ENCODE assay signal across 10 cellular contexts in genomic region chr10:63627881-63628296, GRCh38.
DNase-seq lines count a peak whose midpoint lies in the region; ATAC-seq, FAIRE-seq and TF ChIP-seq lines count a peak whose summit lies in the region.
"Had no signal": no experiment of that assay in that cellular context is flagged by ENCODE, and none has a peak within 500 bp of the region (broad histone marks: within the 10 kb centered on the region; RNA-seq: fewer than 3 reads in every experiment).

No MANE protein-coding gene starts in this region.

- H2AFZ ChIP-seq in GM12878 (ENCODE audit: control insufficient read depth, low read depth, low read length): peak overlapping the region; percentile 35

- peak overlapping the region; percentile 42 for H3K4me3 Mint-ChIP-seq in CD4-positive, alpha-beta T cell
- peak overlapping the region; percentile 93 for H3K4me3 Mint-ChIP-seq in nephron progenitor cell
- H3K4me3 Mint-ChIP-seq in T-helper 2 cell treated with Interferon-gamma antibody and Interleukin-4, amounts not matched to agents 5 μg/mL and 100 μg/mL, for 36 hours: no peak overlapping the region

- CTCF ChIA-PET in CD4-positive, alpha-beta T cell (lab: Charles Lee): interaction anchor here (0.5 to 4.5 kb wide), 6 partner anchors 92 to 483 kb away, joined by 3 to 41 read pairs (median 13); no protein-coding TSS in a partner anchor
- CTCF ChIA-PET in GM12878 (lab: Yijun Ruan, JAX): interaction anchor here (0.7 to 9.3 kb wide), 25 partner anchors 8 to 470 kb away, joined by 3 to 188 read pairs (median 4); no protein-coding TSS in a partner anchor

- H3K9me3 ChIP-seq in CD4-positive, alpha-beta T cell (ENCODE audit: control insufficient read depth, low read length): no peaks in the 10 kb centered on the region
- no peaks in the 10 kb centered on the region for H3K9me3 ChIP-seq in HUES6 (ENCODE audit: control insufficient read depth, insufficient read depth, low read depth, low read length)
- H3K9me3 ChIP-seq in GM12878 (replicated peaks; ENCODE audit: control insufficient read depth, insufficient read depth, low read length): no peaks in the 10 kb centered on the region

- no peaks in the 10 kb centered on the region for H4K20me1 ChIP-seq in GM12878 (ENCODE audit: control insufficient read depth, insufficient read depth)

- H3K79me2 ChIP-seq in GM12878 (ENCODE audit: control insufficient read depth, insufficient read depth, low read length): no peaks in the 10 kb centered on the region

- no peak for TF ChIP-seq EP300 in GM12878 (IDR thresholded peaks at IDR 0.05; ENCODE audit: borderline replicate concordance in 1 of 2, control insufficient read depth in 1 of 2, low read depth in 2 of 2, low read length in 2 of 2)

- intact Hi-C loops in CD4-positive, alpha-beta T cell (cut with DNase I, micrococcal nuclease): loop anchor here (2.0 to 10.0 kb wide), 5 partner anchors 106 to 359 kb away; partner anchors contain the start of genes REEP3 (in 2 of the 2) and JMJD1C (in 1 of the 2)
- intact Hi-C loops in GM12878 (cut with micrococcal nuclease; ENCODE audit: unreplicated experiment): loop anchor here (2.0 kb wide), 7 partner anchors 93 to 453 kb away; partner anchors contain the start of genes JMJD1C and REEP3

- H3K4me1 Mint-ChIP-seq in CD4-positive, alpha-beta T cell (ENCODE audit: low read depth): peaks cover 23% of the 10 kb centered on the region
- peaks cover 69% of the 10 kb centered on the region for H3K4me1 Mint-ChIP-seq in nephron progenitor cell
- H3K4me1 Mint-ChIP-seq in T-helper 2 cell treated with Interferon-gamma antibody and Interleukin-4, amounts not matched to agents 5 μg/mL and 100 μg/mL, for 36 hours (ENCODE audit: low read depth): peaks cover 31% of the 10 kb centered on the region

- H3K9ac ChIP-seq in HUES6 (ENCODE audit: low read length): no peak overlapping the region
- no peak overlapping the region for H3K9ac ChIP-seq in GM12878 (ENCODE audit: control insufficient read depth, insufficient read depth, low read length)

- TF ChIP-seq CTCF in CD4-positive, alpha-beta T cell (IDR thresholded peaks at IDR 0.05): no peak
- TF ChIP-seq CTCF in GM12878 (IDR thresholded peaks at IDR 0.05 in 2 of 3, conservative IDR thresholded peaks at IDR 0.05 in 1 of 3; ENCODE audit: control insufficient read depth in 2 of 3, extremely low read depth in 1 of 3, insufficient read depth in 1 of 3, low read depth in 3 of 3, low read length in 3 of 3) (no peak), nephron progenitor cell (IDR thresholded peaks at IDR 0.05) (no peak)

- peak overlapping the region; percentile 85 for H3K4me2 ChIP-seq in GM12878 (ENCODE audit: control insufficient read depth, insufficient read depth)

- H3K27me3 Mint-ChIP-seq in CD4-positive, alpha-beta T cell: no peaks in the 10 kb centered on the region
- peaks cover 4% of the 10 kb centered on the region for H3K27me3 Mint-ChIP-seq in nephron progenitor cell (ENCODE audit: low read depth, poor library complexity)
- H3K27me3 Mint-ChIP-seq in T-helper 2 cell treated with Interferon-gamma antibody and Interleukin-4, amounts not matched to agents 5 μg/mL and 100 μg/mL, for 36 hours (ENCODE audit: low read depth): peaks cover 11% of the 10 kb centered on the region
- H3K27me3 Mint-ChIP-seq: activated T-cell treated with anti-CD3 and anti-CD28 coated beads, Interleukin-2, amount 50 U/mL, for 24 hours; memory B cell had no signal

- H3K9me3 Mint-ChIP-seq in CD4-positive, alpha-beta T cell: no peaks in the 10 kb centered on the region
- H3K9me3 Mint-ChIP-seq in nephron progenitor cell: no peaks in the 10 kb centered on the region
- H3K9me3 Mint-ChIP-seq in T-helper 2 cell treated with Interferon-gamma antibody and Interleukin-4, amounts not matched to agents 5 μg/mL and 100 μg/mL, for 36 hours: no peaks in the 10 kb centered on the region
- H3K9me3 Mint-ChIP-seq: activated T-cell treated with anti-CD3 and anti-CD28 coated beads, Interleukin-2, amount 50 U/mL, for 24 hours; memory B cell had no signal

- in situ Hi-C loops in GM12878 (cut with MboI): no loop called here

- H3K27ac ChIP-seq in CD4-positive, alpha-beta T cell (ENCODE audit: low read depth, low read length): no peak overlapping the region
- peak overlapping the region; percentile 100; the same call in 1 of the 2 replicates for H3K27ac ChIP-seq in HUES6 (ENCODE audit: low read depth, low read length)
- peak overlapping the region; percentile 89 for H3K27ac ChIP-seq in GM12878 (ENCODE audit: control insufficient read depth, insufficient read depth)

- H3K27ac Mint-ChIP-seq in CD4-positive, alpha-beta T cell: peak overlapping the region; percentile 25
- peak overlapping the region; percentile 100 for H3K27ac Mint-ChIP-seq in nephron progenitor cell
- H3K27ac Mint-ChIP-seq in T-helper 2 cell treated with Interferon-gamma antibody and Interleukin-4, amounts not matched to agents 5 μg/mL and 100 μg/mL, for 36 hours: no peak overlapping the region
- H3K27ac Mint-ChIP-seq: activated T-cell treated with anti-CD3 and anti-CD28 coated beads, Interleukin-2, amount 50 U/mL, for 24 hours had no signal

- RAD21 ChIA-PET in GM12878 (lab: Charles Lee; ENCODE audit: unreplicated experiment): interaction anchor here (0.8 to 6.0 kb wide), 30 partner anchors 9 to 623 kb away, joined by 3 to 96 read pairs (median 5); partner anchors contain the start of genes NRBF2 and REEP3

- WGBS in GM12878 (ENCODE audit: insufficient coverage, insufficient replicate concordance, low lambda C conversion rate, missing lambda C conversion rate): 48% methylated on average over 2 of the region's 2 CpGs

- no peak for ATAC-seq in CD4-positive, alpha-beta T cell (ENCODE audit: poor library complexity)
- ATAC-seq in GM12878: no peak

- peaks cover 38% of the 10 kb centered on the region for H3K4me1 ChIP-seq in HUES6 (ENCODE audit: control insufficient read depth, insufficient read depth, low read length)
- peaks cover 9% of the 10 kb centered on the region; the same call in 1 of the 2 replicates for H3K4me1 ChIP-seq in GM12878 (ENCODE audit: control insufficient read depth, insufficient read depth, low read length)

- H3K27me3 ChIP-seq in CD4-positive, alpha-beta T cell (ENCODE audit: control insufficient read depth, insufficient read depth, low read length): no peaks in the 10 kb centered on the region
- H3K27me3 ChIP-seq in HUES6 (ENCODE audit: control insufficient read depth, insufficient read depth, low read length) (no peaks in the 10 kb centered on the region), GM12878 (replicated peaks in 1 of 2; ENCODE audit: control insufficient read depth in 2 of 2, insufficient read depth in 2 of 2, low read length in 1 of 2) (no peaks in the 10 kb centered on the region)

- FAIRE-seq in GM12878 (lab: Jason Lieb, UNC): no peak

- no peaks in the 10 kb centered on the region for H3K36me3 Mint-ChIP-seq in CD4-positive, alpha-beta T cell (ENCODE audit: low read depth)
- H3K36me3 Mint-ChIP-seq in nephron progenitor cell (ENCODE audit: low read depth): peaks cover 5% of the 10 kb centered on the region
- no peaks in the 10 kb centered on the region for H3K36me3 Mint-ChIP-seq in T-helper 2 cell treated with Interferon-gamma antibody and Interleukin-4, amounts not matched to agents 5 μg/mL and 100 μg/mL, for 36 hours (ENCODE audit: low read depth)
- H3K36me3 Mint-ChIP-seq: memory B cell had no signal

- no peak for DNase-seq in CD4-positive, alpha-beta T cell
- DNase-seq in GM12878 (ENCODE audit: low read depth, low spot score) (no peak), nephron progenitor cell (no peak), NCI-H524 treated with DMSO at 0.1 percent for 48 hours (lab: John Stamatoyannopoulos, UW) (no peak), cortex of kidney (lab: John Stamatoyannopoulos, UW) (no peak), HCEC 1CT (no peak)
- no peak for DNase-seq in T-helper 2 cell treated with Interferon-gamma antibody and Interleukin-4, amounts not matched to agents 5 μg/mL and 100 μg/mL, for 36 hours (ENCODE audit: low spot score)
- DNase-seq: activated T-cell treated with anti-CD3 and anti-CD28 coated beads, Interleukin-2, amount 50 U/mL, for 24 hours had no signal

- TF ChIP-seq POLR2A in GM12878 (IDR thresholded peaks at IDR 0.05; ENCODE audit: low read depth, low read length): no peak

- no peak for TF ChIP-seq RAD21 in GM12878 (IDR thresholded peaks at IDR 0.05; ENCODE audit: insufficient read depth, low read depth, low read length)

- SMC1A ChIA-PET in GM12878 (lab: Charles Lee; ENCODE audit: uncharacterized antibody, unreplicated experiment): interaction anchor here (0.6 to 6.4 kb wide), 45 partner anchors 9 to 1100 kb away, joined by 3 to 107 read pairs (median 4); partner anchors contain the start of genes JMJD1C and NRBF2

- H3K4me3 ChIP-seq in HUES6 (ENCODE audit: low read depth, low read length) (no peak overlapping the region), GM12878 (peak overlapping the region; percentile 87; the same call in 1 of the 2 replicates)

- POLR2A ChIA-PET in CD4-positive, alpha-beta T cell (lab: Charles Lee): interaction anchor here (0.8 to 4.3 kb wide), 8 partner anchors 106 to 461 kb away, joined by 3 to 52 read pairs (median 14); partner anchors contain the start of gene REEP3
- POLR2A ChIA-PET in GM12878 (lab: Charles Lee): interaction anchor here (0.6 to 2.2 kb wide), 9 partner anchors 80 to 537 kb away, joined by 3 to 8 read pairs (median 4); no protein-coding TSS in a partner anchor

- H3K36me3 ChIP-seq in HUES6 (ENCODE audit: control insufficient read depth, insufficient read depth, low read length) (no peaks in the 10 kb centered on the region), GM12878 (ENCODE audit: control insufficient read depth in 2 of 2, insufficient read depth in 2 of 2, low read length in 1 of 2) (no peaks in the 10 kb centered on the region)

- BruUV-seq in GM12878 (replicated peaks; lab: Mats Ljungman, UMichigan): no TSS peak

TF ChIP-seq in GM12878, 131 proteins besides CTCF, POLR2A, EP300 and RAD21:
- TF ChIP-seq KDM1A (IDR thresholded peaks at IDR 0.05; ENCODE audit: borderline replicate concordance) (no peak), ESRRA (IDR thresholded peaks at IDR 0.05; ENCODE audit: low read length) (no peak), YBX1 (IDR thresholded peaks at IDR 0.05) (no peak), ZBED1 (IDR thresholded peaks at IDR 0.05; ENCODE audit: borderline replicate concordance) (no peak), SMAD1 (IDR thresholded peaks at IDR 0.05; ENCODE audit: low read depth, partially characterized antibody) (no peak), ETV6 (conservative IDR thresholded peaks at IDR 0.05 in 1 of 2, IDR thresholded peaks at IDR 0.05 in 1 of 2; ENCODE audit: borderline replicate concordance in 1 of 2, low read depth in 1 of 2) (0 out of 4 replicates have a peak, but pooled peaks of 1 of the 2 experiments have one; percentile 11), HDGF (IDR thresholded peaks at IDR 0.05) (no peak), PML (IDR thresholded peaks at IDR 0.05; ENCODE audit: low read length) (0 out of 2 replicates have a peak, but pooled peaks have one; percentile 6), SUPT20H (IDR thresholded peaks at IDR 0.05; ENCODE audit: borderline replicate concordance, control insufficient read depth, low read depth, low read length) (no peak), BHLHE40 (IDR thresholded peaks at IDR 0.05; ENCODE audit: borderline replicate concordance in 1 of 2, low read depth in 2 of 2, low read length in 1 of 2) (no peak), IKZF1 (conservative IDR thresholded peaks at IDR 0.05) (no peak), HCFC1 (IDR thresholded peaks at IDR 0.05; ENCODE audit: low read length) (no peak)
TF ChIP-seq in GM12878: peak in this region for 2.
